In the genomic region with DNA sequence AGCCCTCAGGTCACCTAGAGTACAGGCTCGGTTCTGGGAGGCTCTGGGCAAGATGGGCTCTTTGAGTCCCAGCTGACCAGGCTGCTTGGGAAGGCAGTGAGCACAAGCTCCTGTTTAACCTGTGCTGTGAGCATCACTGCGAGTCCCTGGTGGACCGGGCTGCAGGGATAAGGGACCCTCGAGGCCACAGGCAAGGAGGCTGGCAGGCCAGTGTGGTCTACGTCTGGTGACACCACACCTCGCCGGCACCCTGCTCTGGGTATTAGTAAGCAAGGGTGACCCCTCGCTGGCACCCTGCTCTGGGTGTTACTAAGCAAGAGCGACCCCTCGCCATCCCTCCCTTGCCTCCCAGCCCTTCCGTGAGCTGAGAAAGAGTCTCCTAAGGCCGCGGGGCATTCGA, we compare ENCODE assay signal across 5 cellular contexts.
"Had no signal": no experiment of that assay in that cellular context is flagged by ENCODE, and none has a peak within 500 bp of the region (broad histone marks: within the 10 kb centered on the region; RNA-seq: fewer than 3 reads in every experiment).

No MANE protein-coding gene starts in this region.

- H3K27ac ChIP-seq: HL-60 had no signal

- ATAC-seq: GM23338, HepG2 had no signal

- DNase-seq: H9, HCEC 1CT had no signal

- H3K4me3 ChIP-seq: GM23338 had no signal
